Comparison of ENCODE assay signal across 2 cellular contexts in the genomic region with DNA sequence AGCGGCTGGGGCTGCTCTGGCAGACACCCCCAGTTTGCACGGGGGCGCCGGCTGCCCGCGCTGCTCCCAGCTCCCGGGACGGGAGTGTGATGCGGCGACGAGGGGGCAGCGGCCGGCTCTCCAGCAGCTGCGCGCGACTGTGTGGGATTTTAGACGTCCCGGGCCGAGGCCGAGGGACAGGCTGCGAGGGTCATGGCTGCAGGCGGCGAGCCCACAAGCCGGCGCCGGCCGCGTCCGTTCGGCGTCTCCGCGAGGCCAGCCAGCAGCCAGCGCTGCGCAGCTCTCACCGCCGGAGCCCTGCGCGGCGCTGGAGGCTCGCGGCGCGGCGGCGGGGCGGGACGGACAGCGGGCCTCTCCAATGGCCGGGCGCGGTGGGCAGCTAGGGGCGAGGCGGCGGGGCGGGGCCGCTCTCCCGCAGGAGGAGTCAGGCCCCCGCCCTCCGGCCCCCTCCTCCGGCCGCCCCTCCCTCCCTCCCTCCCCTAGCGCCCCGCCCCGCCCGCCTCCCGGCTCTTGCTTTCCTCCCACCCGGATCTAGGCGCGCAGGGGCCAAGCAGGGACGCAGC.
TF ChIP-seq lines count a peak whose summit lies in the region.

A gene (minus strand): TSS at position 285 of the 563 bp plus-strand sequence. CDS start 310 bp downstream, outside the sequence.

TF ChIP-seq in WTC11, 78 proteins besides CTCF, POLR2A, EP300 and RAD21 (continued from another document and continues in another):
- TF ChIP-seq, protein P1, sequence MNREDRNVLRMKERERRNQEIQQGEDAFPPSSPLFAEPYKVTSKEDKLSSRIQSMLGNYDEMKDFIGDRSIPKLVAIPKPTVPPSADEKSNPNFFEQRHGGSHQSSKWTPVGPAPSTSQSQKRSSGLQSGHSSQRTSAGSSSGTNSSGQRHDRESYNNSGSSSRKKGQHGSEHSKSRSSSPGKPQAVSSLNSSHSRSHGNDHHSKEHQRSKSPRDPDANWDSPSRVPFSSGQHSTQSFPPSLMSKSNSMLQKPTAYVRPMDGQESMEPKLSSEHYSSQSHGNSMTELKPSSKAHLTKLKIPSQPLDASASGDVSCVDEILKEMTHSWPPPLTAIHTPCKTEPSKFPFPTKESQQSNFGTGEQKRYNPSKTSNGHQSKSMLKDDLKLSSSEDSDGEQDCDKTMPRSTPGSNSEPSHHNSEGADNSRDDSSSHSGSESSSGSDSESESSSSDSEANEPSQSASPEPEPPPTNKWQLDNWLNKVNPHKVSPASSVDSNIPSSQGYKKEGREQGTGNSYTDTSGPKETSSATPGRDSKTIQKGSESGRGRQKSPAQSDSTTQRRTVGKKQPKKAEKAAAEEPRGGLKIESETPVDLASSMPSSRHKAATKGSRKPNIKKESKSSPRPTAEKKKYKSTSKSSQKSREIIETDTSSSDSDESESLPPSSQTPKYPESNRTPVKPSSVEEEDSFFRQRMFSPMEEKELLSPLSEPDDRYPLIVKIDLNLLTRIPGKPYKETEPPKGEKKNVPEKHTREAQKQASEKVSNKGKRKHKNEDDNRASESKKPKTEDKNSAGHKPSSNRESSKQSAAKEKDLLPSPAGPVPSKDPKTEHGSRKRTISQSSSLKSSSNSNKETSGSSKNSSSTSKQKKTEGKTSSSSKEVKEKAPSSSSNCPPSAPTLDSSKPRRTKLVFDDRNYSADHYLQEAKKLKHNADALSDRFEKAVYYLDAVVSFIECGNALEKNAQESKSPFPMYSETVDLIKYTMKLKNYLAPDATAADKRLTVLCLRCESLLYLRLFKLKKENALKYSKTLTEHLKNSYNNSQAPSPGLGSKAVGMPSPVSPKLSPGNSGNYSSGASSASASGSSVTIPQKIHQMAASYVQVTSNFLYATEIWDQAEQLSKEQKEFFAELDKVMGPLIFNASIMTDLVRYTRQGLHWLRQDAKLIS (CRISPR knock-in tag; IDR thresholded peaks at IDR 0.05; ENCODE audit: borderline replicate concordance) = peak; percentile 14; the same call in 1 of the 2 replicates
- TF ChIP-seq, protein P2, sequence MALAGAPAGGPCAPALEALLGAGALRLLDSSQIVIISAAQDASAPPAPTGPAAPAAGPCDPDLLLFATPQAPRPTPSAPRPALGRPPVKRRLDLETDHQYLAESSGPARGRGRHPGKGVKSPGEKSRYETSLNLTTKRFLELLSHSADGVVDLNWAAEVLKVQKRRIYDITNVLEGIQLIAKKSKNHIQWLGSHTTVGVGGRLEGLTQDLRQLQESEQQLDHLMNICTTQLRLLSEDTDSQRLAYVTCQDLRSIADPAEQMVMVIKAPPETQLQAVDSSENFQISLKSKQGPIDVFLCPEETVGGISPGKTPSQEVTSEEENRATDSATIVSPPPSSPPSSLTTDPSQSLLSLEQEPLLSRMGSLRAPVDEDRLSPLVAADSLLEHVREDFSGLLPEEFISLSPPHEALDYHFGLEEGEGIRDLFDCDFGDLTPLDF (CRISPR knock-in tag; IDR thresholded peaks at IDR 0.05) = no peak
- TF ChIP-seq ZNF423 (CRISPR knock-in tag; IDR thresholded peaks at IDR 0.05) (no peak), NFE2L1 (CRISPR knock-in tag; IDR thresholded peaks at IDR 0.05) (no peak; the same call in 1 of the 2 replicates), NR1H2 (CRISPR knock-in tag; IDR thresholded peaks at IDR 0.05) (no peak), MYBL2 (CRISPR knock-in tag; IDR thresholded peaks at IDR 0.05) (peak; percentile 71; the same call in 1 of the 2 replicates), NFATC4 (CRISPR knock-in tag; IDR thresholded peaks at IDR 0.05) (no peak), ETV6 (CRISPR knock-in tag; IDR thresholded peaks at IDR 0.05) (peak; percentile 32), TEAD4 (CRISPR knock-in tag; IDR thresholded peaks at IDR 0.05) (no peak), KAT7 (CRISPR knock-in tag; IDR thresholded peaks at IDR 0.05; ENCODE audit: borderline replicate concordance) (no peak), ELF4 (CRISPR knock-in tag; IDR thresholded peaks at IDR 0.05; ENCODE audit: low read depth) (no peak; the same call in 1 of the 2 replicates), SOX15 (CRISPR knock-in tag; IDR thresholded peaks at IDR 0.05) (no peak)
- TF ChIP-seq, protein P3, sequence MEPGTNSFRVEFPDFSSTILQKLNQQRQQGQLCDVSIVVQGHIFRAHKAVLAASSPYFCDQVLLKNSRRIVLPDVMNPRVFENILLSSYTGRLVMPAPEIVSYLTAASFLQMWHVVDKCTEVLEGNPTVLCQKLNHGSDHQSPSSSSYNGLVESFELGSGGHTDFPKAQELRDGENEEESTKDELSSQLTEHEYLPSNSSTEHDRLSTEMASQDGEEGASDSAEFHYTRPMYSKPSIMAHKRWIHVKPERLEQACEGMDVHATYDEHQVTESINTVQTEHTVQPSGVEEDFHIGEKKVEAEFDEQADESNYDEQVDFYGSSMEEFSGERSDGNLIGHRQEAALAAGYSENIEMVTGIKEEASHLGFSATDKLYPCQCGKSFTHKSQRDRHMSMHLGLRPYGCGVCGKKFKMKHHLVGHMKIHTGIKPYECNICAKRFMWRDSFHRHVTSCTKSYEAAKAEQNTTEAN (CRISPR knock-in tag; IDR thresholded peaks at IDR 0.05) = no peak; the same call in 1 of the 2 replicates
- TF ChIP-seq, protein P4, sequence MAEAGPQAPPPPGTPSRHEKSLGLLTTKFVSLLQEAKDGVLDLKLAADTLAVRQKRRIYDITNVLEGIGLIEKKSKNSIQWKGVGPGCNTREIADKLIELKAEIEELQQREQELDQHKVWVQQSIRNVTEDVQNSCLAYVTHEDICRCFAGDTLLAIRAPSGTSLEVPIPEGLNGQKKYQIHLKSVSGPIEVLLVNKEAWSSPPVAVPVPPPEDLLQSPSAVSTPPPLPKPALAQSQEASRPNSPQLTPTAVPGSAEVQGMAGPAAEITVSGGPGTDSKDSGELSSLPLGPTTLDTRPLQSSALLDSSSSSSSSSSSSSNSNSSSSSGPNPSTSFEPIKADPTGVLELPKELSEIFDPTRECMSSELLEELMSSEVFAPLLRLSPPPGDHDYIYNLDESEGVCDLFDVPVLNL (CRISPR knock-in tag; IDR thresholded peaks at IDR 0.05; ENCODE audit: borderline replicate concordance, low read depth) = 0 out of 2 replicates have a peak, but pooled peaks have one; percentile 11
- TF ChIP-seq, protein P5, sequence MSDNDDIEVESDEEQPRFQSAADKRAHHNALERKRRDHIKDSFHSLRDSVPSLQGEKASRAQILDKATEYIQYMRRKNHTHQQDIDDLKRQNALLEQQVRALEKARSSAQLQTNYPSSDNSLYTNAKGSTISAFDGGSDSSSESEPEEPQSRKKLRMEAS (CRISPR knock-in tag; IDR thresholded peaks at IDR 0.05) = no peak
- TF ChIP-seq, protein P6, sequence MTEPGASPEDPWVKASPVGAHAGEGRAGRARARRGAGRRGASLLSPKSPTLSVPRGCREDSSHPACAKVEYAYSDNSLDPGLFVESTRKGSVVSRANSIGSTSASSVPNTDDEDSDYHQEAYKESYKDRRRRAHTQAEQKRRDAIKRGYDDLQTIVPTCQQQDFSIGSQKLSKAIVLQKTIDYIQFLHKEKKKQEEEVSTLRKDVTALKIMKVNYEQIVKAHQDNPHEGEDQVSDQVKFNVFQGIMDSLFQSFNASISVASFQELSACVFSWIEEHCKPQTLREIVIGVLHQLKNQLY (CRISPR knock-in tag; IDR thresholded peaks at IDR 0.05) = no peak
- TF ChIP-seq, protein P7, sequence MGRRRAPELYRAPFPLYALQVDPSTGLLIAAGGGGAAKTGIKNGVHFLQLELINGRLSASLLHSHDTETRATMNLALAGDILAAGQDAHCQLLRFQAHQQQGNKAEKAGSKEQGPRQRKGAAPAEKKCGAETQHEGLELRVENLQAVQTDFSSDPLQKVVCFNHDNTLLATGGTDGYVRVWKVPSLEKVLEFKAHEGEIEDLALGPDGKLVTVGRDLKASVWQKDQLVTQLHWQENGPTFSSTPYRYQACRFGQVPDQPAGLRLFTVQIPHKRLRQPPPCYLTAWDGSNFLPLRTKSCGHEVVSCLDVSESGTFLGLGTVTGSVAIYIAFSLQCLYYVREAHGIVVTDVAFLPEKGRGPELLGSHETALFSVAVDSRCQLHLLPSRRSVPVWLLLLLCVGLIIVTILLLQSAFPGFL (CRISPR knock-in tag; IDR thresholded peaks at IDR 0.05; ENCODE audit: borderline replicate concordance) = no peak

TF ChIP-seq in HepG2, 621 proteins besides CTCF, POLR2A, EP300 and RAD21 (continued from another document and continues in another):
- TF ChIP-seq HOXA9 (CRISPR knock-in tag; IDR thresholded peaks at IDR 0.05; ENCODE audit: borderline replicate concordance) (peak; percentile 48; the same call in 1 of the 2 replicates), ISX (CRISPR knock-in tag; conservative IDR thresholded peaks at IDR 0.05) (0 out of 2 replicates have a peak, but pooled peaks have one; percentile 35), ZNF556 (CRISPR knock-in tag; IDR thresholded peaks at IDR 0.05; ENCODE audit: borderline replicate concordance) (no peak), TAF1 (CRISPR knock-in tag; IDR thresholded peaks at IDR 0.05) (peak; percentile 73), ZNF550 (CRISPR knock-in tag; IDR thresholded peaks at IDR 0.05; ENCODE audit: borderline replicate concordance) (no peak), YEATS4 (CRISPR knock-in tag; IDR thresholded peaks at IDR 0.05; ENCODE audit: borderline replicate concordance) (peak; percentile 24; the same call in 1 of the 2 replicates), HDAC1 (CRISPR knock-in tag; IDR thresholded peaks at IDR 0.05) (0 out of 2 replicates have a peak, but pooled peaks have one; percentile 25), ZNF446 (CRISPR knock-in tag; IDR thresholded peaks at IDR 0.05) (no peak), ZNF256 (CRISPR knock-in tag; conservative IDR thresholded peaks at IDR 0.05) (0 out of 2 replicates have a peak, but pooled peaks have one; percentile 21), ZSCAN25 (CRISPR knock-in tag; IDR thresholded peaks at IDR 0.05) (peak; percentile 76; the same call in 1 of the 2 replicates), SP4 (CRISPR knock-in tag; IDR thresholded peaks at IDR 0.05) (peak; percentile 74; the same call in 1 of the 2 replicates), ZNF558 (CRISPR knock-in tag; IDR thresholded peaks at IDR 0.05; ENCODE audit: borderline replicate concordance) (peak; percentile 45; the same call in 1 of the 2 replicates), SAP130 (CRISPR knock-in tag; IDR thresholded peaks at IDR 0.05; ENCODE audit: low read depth) (peak; percentile 42), ZNF619 (CRISPR knock-in tag; IDR thresholded peaks at IDR 0.05) (no peak), HNRNPK (IDR thresholded peaks at IDR 0.05; ENCODE audit: low read depth, low read length, poor library complexity, severe bottlenecking) (peak; percentile 81), ZNF431 (CRISPR knock-in tag; IDR thresholded peaks at IDR 0.05; ENCODE audit: borderline replicate concordance, low read depth) (peak; percentile 29; the same call in 1 of the 2 replicates), KMT2A (CRISPR knock-in tag; IDR thresholded peaks at IDR 0.05) (peak; percentile 50; the same call in 1 of the 2 replicates), YY1 (IDR thresholded peaks at IDR 0.05; ENCODE audit: insufficient read depth, insufficient replicate concordance, low read depth, low read length) (peak; percentile 59), STAG1 (CRISPR knock-in tag; IDR thresholded peaks at IDR 0.05) (peak; percentile 17; the same call in 1 of the 2 replicates), BRCA1 (CRISPR knock-in tag; IDR thresholded peaks at IDR 0.05) (peak; percentile 23; the same call in 1 of the 2 replicates)
- TF ChIP-seq, protein P8, sequence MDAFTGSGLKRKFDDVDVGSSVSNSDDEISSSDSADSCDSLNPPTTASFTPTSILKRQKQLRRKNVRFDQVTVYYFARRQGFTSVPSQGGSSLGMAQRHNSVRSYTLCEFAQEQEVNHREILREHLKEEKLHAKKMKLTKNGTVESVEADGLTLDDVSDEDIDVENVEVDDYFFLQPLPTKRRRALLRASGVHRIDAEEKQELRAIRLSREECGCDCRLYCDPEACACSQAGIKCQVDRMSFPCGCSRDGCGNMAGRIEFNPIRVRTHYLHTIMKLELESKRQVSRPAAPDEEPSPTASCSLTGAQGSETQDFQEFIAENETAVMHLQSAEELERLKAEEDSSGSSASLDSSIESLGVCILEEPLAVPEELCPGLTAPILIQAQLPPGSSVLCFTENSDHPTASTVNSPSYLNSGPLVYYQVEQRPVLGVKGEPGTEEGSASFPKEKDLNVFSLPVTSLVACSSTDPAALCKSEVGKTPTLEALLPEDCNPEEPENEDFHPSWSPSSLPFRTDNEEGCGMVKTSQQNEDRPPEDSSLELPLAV (CRISPR knock-in tag; conservative IDR thresholded peaks at IDR 0.05; ENCODE audit: low read depth) = 0 out of 2 replicates have a peak, but pooled peaks have one; percentile 85
- TF ChIP-seq, protein P3 (CRISPR knock-in tag; conservative IDR thresholded peaks at IDR 0.05) = 0 out of 2 replicates have a peak, but pooled peaks have one; percentile 3
- TF ChIP-seq, protein P5 (IDR thresholded peaks at IDR 0.05) = peak; percentile 8; the same call in 1 of the 2 replicates
- TF ChIP-seq, protein P9, sequence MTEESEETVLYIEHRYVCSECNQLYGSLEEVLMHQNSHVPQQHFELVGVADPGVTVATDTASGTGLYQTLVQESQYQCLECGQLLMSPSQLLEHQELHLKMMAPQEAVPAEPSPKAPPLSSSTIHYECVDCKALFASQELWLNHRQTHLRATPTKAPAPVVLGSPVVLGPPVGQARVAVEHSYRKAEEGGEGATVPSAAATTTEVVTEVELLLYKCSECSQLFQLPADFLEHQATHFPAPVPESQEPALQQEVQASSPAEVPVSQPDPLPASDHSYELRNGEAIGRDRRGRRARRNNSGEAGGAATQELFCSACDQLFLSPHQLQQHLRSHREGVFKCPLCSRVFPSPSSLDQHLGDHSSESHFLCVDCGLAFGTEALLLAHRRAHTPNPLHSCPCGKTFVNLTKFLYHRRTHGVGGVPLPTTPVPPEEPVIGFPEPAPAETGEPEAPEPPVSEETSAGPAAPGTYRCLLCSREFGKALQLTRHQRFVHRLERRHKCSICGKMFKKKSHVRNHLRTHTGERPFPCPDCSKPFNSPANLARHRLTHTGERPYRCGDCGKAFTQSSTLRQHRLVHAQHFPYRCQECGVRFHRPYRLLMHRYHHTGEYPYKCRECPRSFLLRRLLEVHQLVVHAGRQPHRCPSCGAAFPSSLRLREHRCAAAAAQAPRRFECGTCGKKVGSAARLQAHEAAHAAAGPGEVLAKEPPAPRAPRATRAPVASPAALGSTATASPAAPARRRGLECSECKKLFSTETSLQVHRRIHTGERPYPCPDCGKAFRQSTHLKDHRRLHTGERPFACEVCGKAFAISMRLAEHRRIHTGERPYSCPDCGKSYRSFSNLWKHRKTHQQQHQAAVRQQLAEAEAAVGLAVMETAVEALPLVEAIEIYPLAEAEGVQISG (CRISPR knock-in tag; IDR thresholded peaks at IDR 0.05) = peak; percentile 45
- TF ChIP-seq, protein P10, sequence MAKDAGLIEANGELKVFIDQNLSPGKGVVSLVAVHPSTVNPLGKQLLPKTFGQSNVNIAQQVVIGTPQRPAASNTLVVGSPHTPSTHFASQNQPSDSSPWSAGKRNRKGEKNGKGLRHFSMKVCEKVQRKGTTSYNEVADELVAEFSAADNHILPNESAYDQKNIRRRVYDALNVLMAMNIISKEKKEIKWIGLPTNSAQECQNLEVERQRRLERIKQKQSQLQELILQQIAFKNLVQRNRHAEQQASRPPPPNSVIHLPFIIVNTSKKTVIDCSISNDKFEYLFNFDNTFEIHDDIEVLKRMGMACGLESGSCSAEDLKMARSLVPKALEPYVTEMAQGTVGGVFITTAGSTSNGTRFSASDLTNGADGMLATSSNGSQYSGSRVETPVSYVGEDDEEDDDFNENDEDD (CRISPR knock-in tag; IDR thresholded peaks at IDR 0.05; ENCODE audit: borderline replicate concordance) = peak; percentile 34; the same call in 1 of the 2 replicates
